ENCODE assay signal across 9 cellular contexts in genomic region chr17:76491271-76492184, GRCh38. TPM values are rescaled to one million over a fixed set of nuclear protein-coding genes. Genes with fewer than 3 reads are reported as not detected.
DNase-seq lines count a peak whose midpoint lies in the region; ATAC-seq, FAIRE-seq and TF ChIP-seq lines count a peak whose summit lies in the region.
"Had no signal": no experiment of that assay in that cellular context is flagged by ENCODE, and none has a peak within 500 bp of the region (broad histone marks: within the 10 kb centered on the region; RNA-seq: fewer than 3 reads in every experiment).

No MANE protein-coding gene starts in this region.

- H3K4me1 ChIP-seq in ascending aorta, result no peaks in the 10 kb centered on the region

- H3K4me1 Mint-ChIP-seq in neural crest cell, result peaks cover 10% of the 10 kb centered on the region

- no peaks in the 10 kb centered on the region for H3K27me3 ChIP-seq in ascending aorta

- no peak overlapping the region for H3K4me3 ChIP-seq in ascending aorta

- no peaks in the 10 kb centered on the region for H3K9me3 Mint-ChIP-seq in neural crest cell

- TF ChIP-seq POLR2A in GM18505 (IDR thresholded peaks at IDR 0.05; ENCODE audit: borderline replicate concordance, extremely low read depth, insufficient read depth, insufficient read length), result peak; percentile 3

- in situ Hi-C loops in G401 (cut with HindIII; ENCODE audit: low sequenced_read_pairs), result no loop called here

- no peaks in the 10 kb centered on the region for H3K36me3 ChIP-seq in ascending aorta

- H3K27ac Mint-ChIP-seq in neural crest cell (ENCODE audit: unreplicated experiment), result peak overlapping the region; percentile 35

- FAIRE-seq in D721Med (lab: Jason Lieb, UNC), result no peak

- DNase-seq in ascending aorta (ENCODE audit: low spot score in 2 of 2), result no peak
- DNase-seq in neural crest cell (ENCODE audit: low read depth, low spot score), result no peak
- DNase-seq in KG1 (lab: John Stamatoyannopoulos, UW), result no peak
- no peak for DNase-seq in G401 (ENCODE audit: low spot score)
- DNase-seq in D721Med (ENCODE audit: insufficient read length, low spot score), result no peak
- no peak for DNase-seq in ecto neural progenitor cell (ENCODE audit: low spot score)
- DNase-seq: T-helper 9 cell had no signal

- peaks cover 2% of the 10 kb centered on the region for H3K27me3 Mint-ChIP-seq in neural crest cell (ENCODE audit: low read depth)

- intact Hi-C loops in ascending aorta (cut with DNase I), result no loop called here

- ATAC-seq in GM18505 (IDR thresholded peaks at IDR 0.05; ENCODE audit: unreplicated experiment) (peak; percentile 4), HG03097 (IDR thresholded peaks at IDR 0.05; ENCODE audit: low FRiP score, unreplicated experiment) (peak; percentile 19)

- no peak overlapping the region for H3K4me3 Mint-ChIP-seq in neural crest cell

- no peaks in the 10 kb centered on the region for H3K36me3 Mint-ChIP-seq in neural crest cell (ENCODE audit: low read depth)

- H3K9me3 ChIP-seq in ascending aorta, result no peaks in the 10 kb centered on the region

- TF ChIP-seq CTCF in ascending aorta (IDR thresholded peaks at IDR 0.05) (no peak), neural crest cell (conservative IDR thresholded peaks at IDR 0.05) (no peak), D721Med (IDR thresholded peaks at IDR 0.05; ENCODE audit: insufficient read depth, missing control alignments) (no peak)

- H3K27ac ChIP-seq in ascending aorta, result peak overlapping the region; percentile 70 to 77

RNA-seq across cellular contexts. Expression of gene RHBDF2, which starts 9.7 kb away (rescaled TPM):
- 12.7 TPM for total RNA-seq in ascending aorta
- total RNA-seq in neural crest cell, result 2.0 and 3.6 TPM in 2 replicates
- 4.1 and 13.1 TPM in 2 replicates for total RNA-seq in G401 (2014; rRNA removed; shearing (Covaris generic))

RNA-seq across cellular contexts. Expression of gene AANAT, which starts 24.1 kb away (rescaled TPM):
- total RNA-seq in ascending aorta, result not detected
- 0.39 TPM in 1 of 2 replicates, not detected in the other for total RNA-seq in neural crest cell
- not detected in 2 replicates for total RNA-seq in G401 (2014; rRNA removed; shearing (Covaris generic))

RNA-seq across cellular contexts. Expression of gene UBE2O, which starts 38.6 kb away (rescaled TPM):
- 19.6 TPM for total RNA-seq in ascending aorta
- 70.0 and 71.4 TPM in 2 replicates for total RNA-seq in neural crest cell
- total RNA-seq in G401 (2014; rRNA removed; shearing (Covaris generic)), result 30.5 and 34.9 TPM in 2 replicates

RNA-seq across cellular contexts. Expression of gene CYGB, which starts 46.0 kb away (rescaled TPM):
- total RNA-seq in ascending aorta, result 60.7 TPM
- total RNA-seq in neural crest cell, result 8.6 and 8.7 TPM in 2 replicates
- total RNA-seq in G401 (2014; rRNA removed; shearing (Covaris generic)), result 3.1 and 3.3 TPM in 2 replicates

RNA-seq across cellular contexts. Expression of gene PRCD, which starts 48.3 kb away (rescaled TPM):
- total RNA-seq in ascending aorta, result 0.43 TPM
- 0.41 and 0.75 TPM in 2 replicates for total RNA-seq in neural crest cell
- 9.4 and 12.2 TPM in 2 replicates for total RNA-seq in G401 (2014; rRNA removed; shearing (Covaris generic))
